Comparison of ENCODE assay signal across 9 cellular contexts in the genomic region with DNA sequence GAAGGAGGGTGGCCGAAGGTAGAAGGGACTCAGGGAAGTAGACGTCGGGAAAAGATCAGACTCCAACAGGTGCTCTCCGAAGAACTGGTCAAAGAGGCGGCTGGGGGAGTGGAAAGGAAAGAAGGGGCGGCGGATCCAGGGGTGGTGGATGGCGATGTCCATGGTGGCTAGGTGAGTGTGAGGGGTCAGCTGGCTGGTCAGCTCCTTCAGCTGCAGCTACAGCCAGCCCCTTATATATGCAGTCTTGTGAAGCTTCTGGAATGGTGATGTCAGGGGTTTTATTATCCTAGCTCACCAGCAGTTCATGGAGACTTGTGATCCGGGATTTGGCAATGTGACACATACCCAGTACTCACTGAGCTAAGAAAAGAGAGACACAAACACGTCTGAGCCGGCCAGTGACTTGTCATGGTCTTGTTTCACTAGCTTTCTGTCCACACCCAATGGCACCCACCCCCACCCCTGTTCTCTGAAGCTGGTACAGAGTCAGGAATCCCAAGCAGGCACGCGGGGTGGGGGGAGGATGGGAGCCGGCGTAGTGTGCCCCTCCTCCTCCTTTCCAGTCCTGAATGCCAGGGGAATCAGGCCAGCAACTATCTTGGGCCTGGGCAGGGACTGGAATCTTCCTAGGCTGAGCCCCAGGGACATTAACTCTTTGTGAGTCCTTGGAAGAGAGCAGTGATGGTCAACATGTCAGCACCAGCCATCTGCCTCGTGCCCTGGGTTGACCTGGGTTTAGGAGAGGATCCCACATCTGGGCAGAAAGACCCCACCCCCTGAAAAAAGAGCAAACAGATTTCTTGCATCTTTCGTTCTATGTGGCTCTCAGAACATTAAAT. TPM values are rescaled to one million over a fixed set of nuclear protein-coding genes. Genes with fewer than 3 reads are reported as not detected.
A peak's percentile ranks its signal among the peaks of the same experiment; 100 is the strongest.
DNase-seq lines count a peak whose midpoint lies in the region; ATAC-seq and TF ChIP-seq lines count a peak whose summit lies in the region.
"Had no signal": no experiment of that assay in that cellular context is flagged by ENCODE, and none has a peak within 500 bp of the region (broad histone marks: within the 10 kb centered on the region; RNA-seq: fewer than 3 reads in every experiment).

A gene with protein sequence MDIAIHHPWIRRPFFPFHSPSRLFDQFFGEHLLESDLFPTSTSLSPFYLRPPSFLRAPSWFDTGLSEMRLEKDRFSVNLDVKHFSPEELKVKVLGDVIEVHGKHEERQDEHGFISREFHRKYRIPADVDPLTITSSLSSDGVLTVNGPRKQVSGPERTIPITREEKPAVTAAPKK (minus strand): TSS at position 208 of the 839 bp plus-strand sequence. CDS start 46 bp downstream, at position 162.

- CTCF ChIA-PET in AG04450 (lab: Charles Lee) = no interaction called here

- peak within 1 kb of the TSS; percentile 39 for H3K27ac Mint-ChIP-seq in neural progenitor cell

- peaks cover 10% of the 10 kb centered on the region for H3K4me1 Mint-ChIP-seq in neural progenitor cell

- peaks cover 3% of the 10 kb centered on the region for H3K27me3 ChIP-seq in AG04450 (ENCODE audit: control insufficient read depth, insufficient read depth, low read length)
- H3K27me3 ChIP-seq in foreskin keratinocyte = peaks cover 8% of the 10 kb centered on the region
- H3K27me3 ChIP-seq in neural progenitor cell = no peaks in the 10 kb centered on the region
- H3K27me3 ChIP-seq in effector memory CD4-positive, alpha-beta T cell (replicated peaks; ENCODE audit: control insufficient read depth, insufficient read depth, low read length, poor library complexity, severe bottlenecking) = peaks cover 17% of the 10 kb centered on the region

- peak; percentile 24 for DNase-seq in AG04450 (ENCODE audit: low read depth, low spot score)
- peak; percentile 81 to 95 for DNase-seq in foreskin keratinocyte
- DNase-seq in neural progenitor cell (ENCODE audit: low spot score) = peak; percentile 34
- no peak for DNase-seq in NCI-H510A (lab: John Stamatoyannopoulos, UW)
- DNase-seq in effector memory CD4-positive, alpha-beta T cell = no peak
- DNase-seq in MV-4-11 (lab: John Stamatoyannopoulos, UW) = no peak
- DNase-seq: DND-41 had no signal

- no peaks in the 10 kb centered on the region for H3K79me2 ChIP-seq in neural progenitor cell (ENCODE audit: low read depth)

- H3K4me2 ChIP-seq in neural progenitor cell = no peak within 1 kb of the TSS

- H2AFZ ChIP-seq in neural progenitor cell (replicated peaks) = peak within 1 kb of the TSS; percentile 76

- no peaks in the 10 kb centered on the region for H3K36me3 ChIP-seq in neural progenitor cell
- no peaks in the 10 kb centered on the region for H3K36me3 ChIP-seq in effector memory CD4-positive, alpha-beta T cell (ENCODE audit: control insufficient read depth, insufficient read depth, low read length)

- TF ChIP-seq CTCF in AG04450 (IDR thresholded peaks at IDR 0.05; ENCODE audit: low read depth, low read length) (no peak), foreskin keratinocyte (conservative IDR thresholded peaks at IDR 0.05) (no peak), neural progenitor cell (IDR thresholded peaks at IDR 0.05) (no peak)

- H3K36me3 Mint-ChIP-seq in neural progenitor cell = no peaks in the 10 kb centered on the region

- H3K4me3 ChIP-seq in AG04450 (ENCODE audit: low read depth, low read length) (no peak within 1 kb of the TSS), neural progenitor cell (no peak within 1 kb of the TSS)
- no peak within 1 kb of the TSS for H3K4me3 ChIP-seq in effector memory CD4-positive, alpha-beta T cell (ENCODE audit: insufficient read depth, low read depth, low read length, poor library complexity, severe bottlenecking)

- H3K9me3 ChIP-seq in AG04450 (ENCODE audit: control insufficient read depth, insufficient read depth, low read length) (no peaks in the 10 kb centered on the region; the same call in 1 of the 2 replicates), neural progenitor cell (ENCODE audit: low read depth) (no peaks in the 10 kb centered on the region)
- H3K9me3 ChIP-seq in effector memory CD4-positive, alpha-beta T cell (ENCODE audit: control insufficient read depth, low read length) = no peaks in the 10 kb centered on the region

- H3K27ac ChIP-seq in AG04450 (ENCODE audit: low read depth, low read length) (peak within 1 kb of the TSS; percentile 58), foreskin keratinocyte (peak within 1 kb of the TSS; percentile 40), neural progenitor cell (no peak within 1 kb of the TSS)
- H3K27ac ChIP-seq in effector memory CD4-positive, alpha-beta T cell (ENCODE audit: insufficient read depth, low read length, poor library complexity, severe bottlenecking) = no peak within 1 kb of the TSS

- H3K9me3 Mint-ChIP-seq in neural progenitor cell = no peaks in the 10 kb centered on the region

- H3K4me3 Mint-ChIP-seq in neural progenitor cell = no peak within 1 kb of the TSS

- H3K27me3 Mint-ChIP-seq in neural progenitor cell (ENCODE audit: insufficient read depth, low read depth) = no peaks in the 10 kb centered on the region

- ATAC-seq in SK-N-SH treated with all-trans-retinoic acid at 6 μM for 48 hours = peak; percentile 71
- ATAC-seq in foreskin keratinocyte = peak; percentile 87
- ATAC-seq in HG02973 (IDR thresholded peaks at IDR 0.05; ENCODE audit: unreplicated experiment) = no peak

- no peaks in the 10 kb centered on the region for H4K20me1 ChIP-seq in neural progenitor cell (ENCODE audit: low read depth)

- POLR2A ChIA-PET in AG04450 (lab: Yijun Ruan, JAX) = no interaction called here

- no peak within 1 kb of the TSS for H3K9ac ChIP-seq in neural progenitor cell

- H3K4me1 ChIP-seq in foreskin keratinocyte (peaks cover 3% of the 10 kb centered on the region), neural progenitor cell (peaks cover 9% of the 10 kb centered on the region)
- no peaks in the 10 kb centered on the region for H3K4me1 ChIP-seq in effector memory CD4-positive, alpha-beta T cell (ENCODE audit: control insufficient read depth, insufficient read depth, low read length, poor library complexity, severe bottlenecking)

- no peaks in the 10 kb centered on the region for H3F3A ChIP-seq in neural progenitor cell (ENCODE audit: low read depth)

TF ChIP-seq in SK-N-SH treated with all-trans-retinoic acid at 6 μM for 48 hours, 23 proteins besides CTCF, POLR2A, EP300 and RAD21:
- TF ChIP-seq ISL1 (CRISPR knock-in tag; IDR thresholded peaks at IDR 0.05) (0 out of 2 replicates have a peak, but pooled peaks have one; percentile 11), BACH2 (CRISPR knock-in tag; IDR thresholded peaks at IDR 0.05; ENCODE audit: borderline replicate concordance) (no peak)

RNA-seq across cellular contexts. Expression of the gene that starts here (rescaled TPM):
- polyA plus RNA-seq in AG04450 (2011; rRNA removed) = 6.1 and 6.3 TPM in 2 replicates
- 3.0 and 3.7 TPM in 2 replicates for polyA minus RNA-seq in AG04450 (2011; rRNA and poly(A)+ RNA removed)
- total RNA-seq in foreskin keratinocyte = 0.85 and 2.0 TPM in 2 replicates
- polyA plus RNA-seq in foreskin keratinocyte = 1.0 and 1.2 TPM in 2 replicates
- total RNA-seq in neural progenitor cell (ENCODE audit: low replicate concordance) = 0.45 TPM in 1 of 2 replicates, not detected in the other

Comparison
In these comparisons a context has a peak if more than half of its experiments do, and no peak if none do; other contexts are left out.
1. Peak in DNase-seq in neural progenitor cell; RNA of the gene not detected or under 1 TPM.
2. DNase-seq: peak in AG04450 (single experiment) and foreskin keratinocyte (2 of 2); none in NCI-H510A (single experiment), effector memory CD4-positive, alpha-beta T cell (0 of 3) and MV-4-11 (single experiment).
3. H3K27ac ChIP-seq: peak in AG04450 (single experiment) and foreskin keratinocyte (single experiment); none in neural progenitor cell (single experiment) and effector memory CD4-positive, alpha-beta T cell (single experiment).